8 cellular contexts compared by ENCODE assay signal in genomic region chr2:183124222-183124956, GRCh38. TPM values are rescaled to one million over a fixed set of nuclear protein-coding genes. Genes with fewer than 3 reads are reported as not detected.
DNase-seq lines count a peak whose midpoint lies in the region; ATAC-seq and TF ChIP-seq lines count a peak whose summit lies in the region.

Gene NUP35, plus strand, starts transcription at chr2:183124443. Its CDS starts 15 bp downstream, at chr2:183124458.

- H3K4me3 Mint-ChIP-seq in activated CD4-positive, alpha-beta T cell treated with anti-CD3 and anti-CD28 coated beads, Interleukin-2, amount 10 ng/mL, durations not matched to agents 24 days and 14 days = peak within 1 kb of the TSS; percentile 98

- no peaks in the 10 kb centered on the region for H3K4me1 ChIP-seq in BE2C

- intact Hi-C loops in activated CD4-positive, alpha-beta T cell treated with anti-CD3 and anti-CD28 coated beads, Interleukin-2, amount 10 ng/mL, durations not matched to agents 24 days and 14 days (cut with micrococcal nuclease) = loop anchor here (1.0 kb wide), 3 partner anchors 46 to 408 kb away; partner anchors contain the start of genes DNAJC10, DUSP19 and NCKAP1
- intact Hi-C loops in left colon (cut with DNase I, micrococcal nuclease) = loop anchor here in 1 of 2 donors (5.0 kb wide), 1 partner anchor 47 kb away; the partner anchor contains the start of gene DUSP19

- ATAC-seq in GM19324 (IDR thresholded peaks at IDR 0.05; ENCODE audit: low FRiP score, unreplicated experiment) = peak; percentile 90
- ATAC-seq in HG03469 (IDR thresholded peaks at IDR 0.05; ENCODE audit: unreplicated experiment) = peak; percentile 75
- ATAC-seq in left colon = peak; percentile 98

- H3K9me3 ChIP-seq in BE2C = no peaks in the 10 kb centered on the region

- peak; percentile 76 for DNase-seq in BE2C
- peak; percentile 90 for DNase-seq in NCI-H526 treated with DMSO at 0.1 percent for 48 hours (lab: John Stamatoyannopoulos, UW)
- DNase-seq in activated CD4-positive, alpha-beta T cell treated with anti-CD3 and anti-CD28 coated beads, Interleukin-2, amount 10 ng/mL, durations not matched to agents 24 days and 14 days = peak; percentile 96
- DNase-seq in coronary artery (ENCODE audit: low spot score) = peak; percentile 85
- DNase-seq in left colon = peak; percentile 83 to 86
- peak; percentile 83 for DNase-seq in stimulated activated CD4-positive, alpha-beta T cell treated with anti-CD3 and anti-CD28 coated beads, Interleukin-1b, Interleukin-23, amount 100 ng/mL, for 48 hours

- TF ChIP-seq CTCF in BE2C (IDR thresholded peaks at IDR 0.05; ENCODE audit: low read depth, low read length) (no peak), coronary artery (IDR thresholded peaks at IDR 0.05) (no peak)

- peaks cover 27% of the 10 kb centered on the region for H3K4me1 Mint-ChIP-seq in activated CD4-positive, alpha-beta T cell treated with anti-CD3 and anti-CD28 coated beads, Interleukin-2, amount 10 ng/mL, durations not matched to agents 24 days and 14 days

- H3K4me3 ChIP-seq in BE2C (ENCODE audit: low read depth, low read length) (peak within 1 kb of the TSS; percentile 86), coronary artery (peak within 1 kb of the TSS; percentile 83)

- peak within 1 kb of the TSS; percentile 62 to 81 for H3K27ac ChIP-seq in coronary artery

- peaks cover 13% of the 10 kb centered on the region for H3K27me3 Mint-ChIP-seq in activated CD4-positive, alpha-beta T cell treated with anti-CD3 and anti-CD28 coated beads, Interleukin-2, amount 10 ng/mL, durations not matched to agents 24 days and 14 days

- H3K36me3 Mint-ChIP-seq in activated CD4-positive, alpha-beta T cell treated with anti-CD3 and anti-CD28 coated beads, Interleukin-2, amount 10 ng/mL, durations not matched to agents 24 days and 14 days (ENCODE audit: low read depth) = peaks cover 9% of the 10 kb centered on the region

- no peaks in the 10 kb centered on the region for H3K27me3 ChIP-seq in BE2C

- no peaks in the 10 kb centered on the region for H3K9me3 Mint-ChIP-seq in activated CD4-positive, alpha-beta T cell treated with anti-CD3 and anti-CD28 coated beads, Interleukin-2, amount 10 ng/mL, durations not matched to agents 24 days and 14 days

- H3K36me3 ChIP-seq in BE2C = no peaks in the 10 kb centered on the region

- peak within 1 kb of the TSS; percentile 99 for H3K27ac Mint-ChIP-seq in activated CD4-positive, alpha-beta T cell treated with anti-CD3 and anti-CD28 coated beads, Interleukin-2, amount 10 ng/mL, durations not matched to agents 24 days and 14 days

RNA-seq across cellular contexts. Expression of gene NUP35, which starts in this region (rescaled TPM):
- 13.3 TPM for polyA plus RNA-seq in BE2C (2012; ENCODE audit: insufficient read depth, insufficient read length, low read depth)
- total RNA-seq in activated CD4-positive, alpha-beta T cell treated with anti-CD3 and anti-CD28 coated beads, Interleukin-2, amount 10 ng/mL, durations not matched to agents 24 days and 14 days = 41.5 and 44.0 TPM in 2 replicates
- 10 to 100 TPM in 1 of 2 donors, 1 to 10 TPM in 1; 7.7 to 11.0 TPM for total RNA-seq in left colon

Comparison
In these comparisons a context has a peak if more than half of its experiments do, and no peak if none do; other contexts are left out.
1. Peak in every context shown above with its lines: DNase-seq, ATAC-seq, H3K4me3 ChIP-seq and H3K27ac ChIP-seq.